In the genomic region with DNA sequence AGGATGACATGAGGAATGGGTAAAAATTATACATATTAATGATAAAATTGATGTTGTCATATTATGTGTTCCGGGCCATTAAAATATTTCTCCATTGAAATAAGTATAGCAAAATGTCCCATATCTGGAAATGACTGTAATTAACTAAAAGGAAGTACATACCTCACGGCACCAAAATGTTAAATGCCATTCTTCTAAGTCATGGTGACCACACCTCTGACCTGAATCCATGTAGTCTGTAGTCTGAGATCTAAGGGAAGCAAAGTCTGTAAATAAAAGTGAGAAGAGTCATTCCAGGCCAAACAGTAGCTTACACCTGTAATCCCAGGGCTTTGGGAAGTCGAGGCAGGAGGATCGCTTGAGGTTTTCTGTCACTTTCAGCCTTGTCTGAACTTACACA, we compare ENCODE assay signal across 18 cellular contexts. TPM values are rescaled to one million over a fixed set of nuclear protein-coding genes. Genes with fewer than 3 reads are reported as not detected.
"Had no signal": no experiment of that assay in that cellular context is flagged by ENCODE, and none has a peak within 500 bp of the region (broad histone marks: within the 10 kb centered on the region; RNA-seq: fewer than 3 reads in every experiment).

No MANE protein-coding gene starts in this region.

- ATAC-seq: activated CD4-positive, CD25-positive, alpha-beta regulatory T cell treated with anti-CD3 and anti-CD28 coated beads, Interleukin-2, amount 50 U/mL, for 24 hours; activated CD8-positive, alpha-beta memory T cell treated with anti-CD3 and anti-CD28 coated beads, Interleukin-2, amount 10 ng/mL, durations not matched to agents 7 days and 5 days; natural killer cell; stimulated activated memory B cell treated with anti-CD40 and anti-IgM and Interleukin-4, amounts not matched to agents 10 μg/mL and 1 μg/mL and 100 μg/mL, for 72 hours had no signal

- H3K9me3 Mint-ChIP-seq: activated naive CD4-positive, alpha-beta T cell treated with anti-CD3 and anti-CD28 coated beads, Interleukin-2, amount 50 U/mL, for 24 hours; activated T-cell treated with anti-CD3 and anti-CD28 coated beads, Interleukin-2, amount 50 U/mL, for 24 hours; dendritic cell treated with granulocyte-macrophage colony-stimulating factor and Interleukin-4, amounts not matched to agents 40 ng/mL and 50 ng/mL, for 4 days; immature natural killer cell; natural killer cell; stimulated activated memory B cell treated with anti-CD40 and anti-IgM and Interleukin-4, amounts not matched to agents 10 μg/mL and 1 μg/mL and 100 μg/mL, for 72 hours had no signal

- H3K27ac Mint-ChIP-seq: activated CD8-positive, alpha-beta memory T cell treated with anti-CD3 and anti-CD28 coated beads, Interleukin-2, amount 10 ng/mL, durations not matched to agents 7 days and 5 days; activated naive CD4-positive, alpha-beta T cell treated with anti-CD3 and anti-CD28 coated beads, Interleukin-2, amount 50 U/mL, for 24 hours; activated T-cell treated with anti-CD3 and anti-CD28 coated beads, Interleukin-2, amount 50 U/mL, for 24 hours; dendritic cell treated with granulocyte-macrophage colony-stimulating factor and Interleukin-4, amounts not matched to agents 40 ng/mL and 50 ng/mL, for 4 days; immature natural killer cell; natural killer cell; progenitor cell of endocrine pancreas; stimulated activated memory B cell treated with anti-CD40 and anti-IgM and Interleukin-4, amounts not matched to agents 10 μg/mL and 1 μg/mL and 100 μg/mL, for 72 hours had no signal

- H3K4me3 ChIP-seq: right lobe of liver, spleen, transverse colon had no signal

- H3K4me3 Mint-ChIP-seq: activated CD8-positive, alpha-beta memory T cell treated with anti-CD3 and anti-CD28 coated beads, Interleukin-2, amount 10 ng/mL, durations not matched to agents 7 days and 5 days; activated naive CD4-positive, alpha-beta T cell treated with anti-CD3 and anti-CD28 coated beads, Interleukin-2, amount 50 U/mL, for 24 hours; activated T-cell treated with anti-CD3 and anti-CD28 coated beads, Interleukin-2, amount 50 U/mL, for 24 hours; dendritic cell treated with granulocyte-macrophage colony-stimulating factor and Interleukin-4, amounts not matched to agents 40 ng/mL and 50 ng/mL, for 4 days; immature natural killer cell; natural killer cell; stimulated activated memory B cell treated with anti-CD40 and anti-IgM and Interleukin-4, amounts not matched to agents 10 μg/mL and 1 μg/mL and 100 μg/mL, for 72 hours had no signal

- DNase-seq: activated CD4-positive, alpha-beta T cell treated with anti-CD3 and anti-CD28 coated beads, Interleukin-2, amount 50 U/mL, for 4 hours; activated CD8-positive, alpha-beta memory T cell treated with anti-CD3 and anti-CD28 coated beads, Interleukin-2, amount 10 ng/mL, durations not matched to agents 7 days and 5 days; activated effector memory CD4-positive, alpha-beta T cell treated with Interleukin-2 at 50 U/mL for 16 hours; activated T-cell treated with anti-CD3 and anti-CD28 coated beads, Interleukin-2, amount 50 U/mL, for 24 hours; immature natural killer cell; natural killer cell; right lobe of liver; spleen; stimulated activated CD4-positive, alpha-beta T cell treated with anti-CD3 and anti-CD28 coated beads, Interleukin-1b, Interleukin-23, amount 100 ng/mL, for 48 hours; substantia nigra; transverse colon had no signal

- H3K27me3 ChIP-seq: right lobe of liver, transverse colon had no signal

- H3K4me1 Mint-ChIP-seq: activated CD8-positive, alpha-beta memory T cell treated with anti-CD3 and anti-CD28 coated beads, Interleukin-2, amount 10 ng/mL, durations not matched to agents 7 days and 5 days; activated naive CD4-positive, alpha-beta T cell treated with anti-CD3 and anti-CD28 coated beads, Interleukin-2, amount 50 U/mL, for 24 hours; immature natural killer cell; natural killer cell; stimulated activated memory B cell treated with anti-CD40 and anti-IgM and Interleukin-4, amounts not matched to agents 10 μg/mL and 1 μg/mL and 100 μg/mL, for 72 hours had no signal

- H3K9me3 ChIP-seq: right lobe of liver, spleen, transverse colon had no signal

- H3K4me1 ChIP-seq: right lobe of liver, spleen had no signal

- H3K27me3 Mint-ChIP-seq: progenitor cell of endocrine pancreas had no signal

- H3K27ac ChIP-seq: right lobe of liver, spleen, transverse colon had no signal

- H3K36me3 Mint-ChIP-seq: activated CD8-positive, alpha-beta memory T cell treated with anti-CD3 and anti-CD28 coated beads, Interleukin-2, amount 10 ng/mL, durations not matched to agents 7 days and 5 days; activated naive CD4-positive, alpha-beta T cell treated with anti-CD3 and anti-CD28 coated beads, Interleukin-2, amount 50 U/mL, for 24 hours; immature natural killer cell; natural killer cell; stimulated activated memory B cell treated with anti-CD40 and anti-IgM and Interleukin-4, amounts not matched to agents 10 μg/mL and 1 μg/mL and 100 μg/mL, for 72 hours had no signal

- H3K36me3 ChIP-seq: right lobe of liver, spleen, transverse colon had no signal

RNA-seq across cellular contexts. Expression of a gene that starts 8.7 kb away (rescaled TPM):
- total RNA-seq: activated CD8-positive, alpha-beta memory T cell treated with anti-CD3 and anti-CD28 coated beads, Interleukin-2, amount 10 ng/mL, durations not matched to agents 7 days and 5 days; lung microvascular endothelial cell; natural killer cell; T-helper 1 cell treated with Interleukin-12 subunit alpha and Interleukin-12 subunit beta and Interleukin-4 antibody, amounts not matched to agents 30 ng/mL and 1 ng/mL, for 36 hours had no signal
- polyA plus RNA-seq: immature natural killer cell had no signal
